8 cellular contexts compared by ENCODE assay signal in genomic region chr5:14036514-14036913, GRCh38.
DNase-seq lines count a peak whose midpoint lies in the region; ATAC-seq and TF ChIP-seq lines count a peak whose summit lies in the region.
"Had no signal": no experiment of that assay in that cellular context is flagged by ENCODE, and none has a peak within 500 bp of the region (broad histone marks: within the 10 kb centered on the region; RNA-seq: fewer than 3 reads in every experiment).

No MANE protein-coding gene starts in this region.

- intact Hi-C loops in tibial artery (cut with DNase I; ENCODE audit: low total_unique reads): no loop called here

- H3K4me1 ChIP-seq in tibial artery: peaks cover 0 to 26% (median 18%) of the 10 kb centered on the region in 4 donors

- ATAC-seq in GM18868 (IDR thresholded peaks at IDR 0.05; ENCODE audit: unreplicated experiment) (no peak), HG02981 (IDR thresholded peaks at IDR 0.05; ENCODE audit: unreplicated experiment) (no peak)

- in situ Hi-C loops in brain microvascular endothelial cell (cut with HindIII; ENCODE audit: low pct_ligation_motif_present, low sequenced_read_pairs): no loop called here

- TF ChIP-seq CTCF in brain microvascular endothelial cell (IDR thresholded peaks at IDR 0.05; ENCODE audit: low read depth, low read length, missing control alignments) (peak; percentile 6), tibial artery (IDR thresholded peaks at IDR 0.05) (no peak)

- H3K27me3 ChIP-seq in brain microvascular endothelial cell (replicated peaks): no peaks in the 10 kb centered on the region
- no peaks in the 10 kb centered on the region for H3K27me3 ChIP-seq in tibial artery

- H3K27ac ChIP-seq in brain microvascular endothelial cell (peak overlapping the region; percentile 91), tibial artery (peak overlapping the region; percentile 33 to 44)

- DNase-seq in HT1080 (ENCODE audit: low read depth) (peak; percentile 84), brain microvascular endothelial cell (peak; percentile 50), kidney glomerular epithelial cell (lab: John Stamatoyannopoulos, UW) (peak; percentile 81), tibial artery (no peak)
- DNase-seq in stimulated activated naive CD4-positive, alpha-beta T cell (lab: John Stamatoyannopoulos, UW): no peak
- DNase-seq: NCI-H1092 treated with DMSO at 0.1 percent for 48 hours had no signal

- H3K36me3 ChIP-seq in brain microvascular endothelial cell (replicated peaks) (no peaks in the 10 kb centered on the region), tibial artery (no peaks in the 10 kb centered on the region)

- H3K4me3 ChIP-seq in brain microvascular endothelial cell (ENCODE audit: low read depth, low read length) (peak overlapping the region; percentile 6), tibial artery (peak overlapping the region in 1 of 2 donors; percentile 13)

- H3K9me3 ChIP-seq in tibial artery: no peaks in the 10 kb centered on the region

Comparison
In these comparisons a context has a peak if more than half of its experiments do, and no peak if none do; other contexts are left out.
1. DNase-seq: peak in HT1080 (single experiment), brain microvascular endothelial cell (single experiment) and kidney glomerular epithelial cell (single experiment); none in tibial artery (0 of 2) and stimulated activated naive CD4-positive, alpha-beta T cell (0 of 6).